ENCODE assay signal across 8 cellular contexts in the genomic region with DNA sequence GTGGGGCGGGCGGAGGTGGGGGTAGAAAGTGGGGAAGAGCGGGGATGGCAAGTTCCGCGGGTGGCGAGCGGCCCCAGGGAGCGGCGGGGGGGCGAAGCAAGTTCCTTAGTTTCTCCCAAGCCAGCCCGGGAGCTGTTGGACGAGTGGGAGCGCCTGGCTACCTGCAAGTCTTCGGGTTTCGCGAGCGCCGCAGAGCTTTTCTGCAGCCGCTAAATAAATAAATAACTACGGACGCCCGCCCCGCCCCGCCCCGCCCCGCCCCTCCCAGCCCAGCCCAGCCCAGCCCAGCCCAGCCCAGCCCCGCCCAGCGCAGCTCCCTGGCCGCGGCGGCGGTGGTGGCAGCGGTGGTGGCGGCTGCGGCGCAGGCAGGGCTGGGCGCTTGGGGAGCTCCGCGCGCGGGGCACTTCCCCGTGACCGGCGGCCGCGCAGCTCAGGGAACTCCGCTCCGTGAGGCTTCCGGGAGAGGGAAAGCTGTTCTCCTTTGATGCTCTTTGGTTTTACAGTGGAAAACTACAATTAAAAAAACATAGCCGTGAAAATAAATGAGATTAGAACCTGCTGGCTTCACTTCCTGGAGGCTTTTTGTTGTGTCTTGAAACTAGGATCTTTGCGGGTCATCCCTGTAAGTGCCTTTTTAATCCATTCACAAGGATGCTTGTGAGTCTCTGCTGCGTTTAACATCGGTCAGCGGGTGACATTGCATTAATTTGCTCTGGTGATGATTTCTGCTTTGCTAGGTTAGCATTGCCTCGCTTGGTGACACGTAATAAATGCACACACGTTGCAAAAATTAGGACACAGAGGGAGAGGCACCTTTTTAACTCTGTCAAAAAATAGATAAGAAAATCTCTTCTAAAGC. TPM values are rescaled to one million over a fixed set of nuclear protein-coding genes. Genes with fewer than 3 reads are reported as not detected.
A peak's percentile ranks its signal among the peaks of the same experiment; 100 is the strongest.
DNase-seq lines count a peak whose midpoint lies in the region; ATAC-seq and TF ChIP-seq lines count a peak whose summit lies in the region.

A gene (plus strand): TSS at position 438 of the 859 bp plus-strand sequence. CDS start 5,498 bp downstream, outside the sequence.

- TF ChIP-seq POLR2A in lower leg skin (IDR thresholded peaks at IDR 0.05): peak in 1 of 2 donors; percentile 10

- peak within 1 kb of the TSS; percentile 75 for H3K4me3 Mint-ChIP-seq in activated CD4-positive, alpha-beta T cell treated with anti-CD3 and anti-CD28 coated beads, Interleukin-2, amount 10 ng/mL, durations not matched to agents 7 days and 5 days

- H3K4me3 ChIP-seq in ectodermal cell (ENCODE audit: insufficient read depth, low read depth, low read length) (peak within 1 kb of the TSS; percentile 58), lower leg skin (ENCODE audit: low read depth, poor library complexity, severe bottlenecking) (peak within 1 kb of the TSS; percentile 27)

- 1% methylated on average over 49 to 57 of the region's 57 CpGs for WGBS in ectodermal cell, 2 experiments
- WGBS in lower leg skin, 2 donors: 0 to 1% methylated on average over 35 to 40 of the region's 57 CpGs

- H3K9me3 ChIP-seq in ectodermal cell (ENCODE audit: control insufficient read depth, low read length): no peaks in the 10 kb centered on the region

- peak; percentile 72 for ATAC-seq in HG02759 (IDR thresholded peaks at IDR 0.05; ENCODE audit: unreplicated experiment)

- peaks cover 24% of the 10 kb centered on the region for H3K4me1 Mint-ChIP-seq in activated CD4-positive, alpha-beta T cell treated with anti-CD3 and anti-CD28 coated beads, Interleukin-2, amount 10 ng/mL, durations not matched to agents 7 days and 5 days

- CTCF ChIA-PET in activated CD4-positive, alpha-beta T cell treated with anti-CD3 and anti-CD28 coated beads, Interleukin-2, amount 10 ng/mL, durations not matched to agents 7 days and 5 days (lab: Charles Lee): interaction anchor here (1.1 kb wide), 1 partner anchor 9 kb away, joined by 4 read pairs; no protein-coding TSS in a partner anchor

- intact Hi-C loops in lower leg skin (cut with DNase I; ENCODE audit: low total_unique reads): no loop called here

- peaks cover 4% of the 10 kb centered on the region for H3K27me3 Mint-ChIP-seq in activated CD4-positive, alpha-beta T cell treated with anti-CD3 and anti-CD28 coated beads, Interleukin-2, amount 10 ng/mL, durations not matched to agents 7 days and 5 days

- peak within 1 kb of the TSS; percentile 86 for H3K27ac ChIP-seq in ectodermal cell (ENCODE audit: insufficient read depth, low read depth, low read length, poor library complexity, severe bottlenecking)

- POLR2A ChIA-PET in activated CD4-positive, alpha-beta T cell treated with anti-CD3 and anti-CD28 coated beads, Interleukin-2, amount 10 ng/mL, durations not matched to agents 7 days and 5 days (lab: Charles Lee): interaction anchor here (1.0 kb wide), 1 partner anchor 43 kb away, joined by 3 read pairs; a partner anchor contains a TSS

- no peaks in the 10 kb centered on the region for H3K36me3 Mint-ChIP-seq in activated CD4-positive, alpha-beta T cell treated with anti-CD3 and anti-CD28 coated beads, Interleukin-2, amount 10 ng/mL, durations not matched to agents 7 days and 5 days (ENCODE audit: low read depth)

- H3K27me3 ChIP-seq in ectodermal cell (ENCODE audit: control insufficient read depth, insufficient read depth, low read length, poor library complexity, severe bottlenecking): peaks cover 19% of the 10 kb centered on the region

- peaks cover 8% of the 10 kb centered on the region for H3K4me1 ChIP-seq in ectodermal cell (ENCODE audit: control insufficient read depth, insufficient read depth, low read length)

- peak within 1 kb of the TSS; percentile 84 for H3K27ac Mint-ChIP-seq in activated CD4-positive, alpha-beta T cell treated with anti-CD3 and anti-CD28 coated beads, Interleukin-2, amount 10 ng/mL, durations not matched to agents 7 days and 5 days

- TF ChIP-seq CTCF in lower leg skin (IDR thresholded peaks at IDR 0.05): no peak

- peak; percentile 34 for DNase-seq in NCI-H2107 treated with DMSO at 0.1 percent for 48 hours (lab: John Stamatoyannopoulos, UW; ENCODE audit: unreplicated experiment)
- no peak for DNase-seq in NCI-H2107 (lab: John Stamatoyannopoulos, UW)
- peak; percentile 36 for DNase-seq in NCI-H2227 treated with DMSO at 0.1 percent for 48 hours (lab: John Stamatoyannopoulos, UW)
- peak; percentile 71 for DNase-seq in activated CD4-positive, alpha-beta T cell treated with anti-CD3 and anti-CD28 coated beads, Interleukin-2, amount 10 ng/mL, durations not matched to agents 7 days and 5 days
- peak; percentile 70 to 95 for DNase-seq in lower leg skin (ENCODE audit: low spot score in 2 of 2)
- DNase-seq in stimulated activated CD4-positive, alpha-beta T cell treated with anti-CD3 and anti-CD28 coated beads, Interleukin-4, amount 100 ng/mL, for 24 hours: peak; percentile 67

- no peaks in the 10 kb centered on the region for H3K36me3 ChIP-seq in ectodermal cell (ENCODE audit: control insufficient read depth, insufficient read depth, low read length)

- no peaks in the 10 kb centered on the region for H3K9me3 Mint-ChIP-seq in activated CD4-positive, alpha-beta T cell treated with anti-CD3 and anti-CD28 coated beads, Interleukin-2, amount 10 ng/mL, durations not matched to agents 7 days and 5 days

RNA-seq across cellular contexts. Expression of the gene that starts here (rescaled TPM):
- under 1 TPM in 1 of 2 experiments, not detected in 1; 0.17 TPM for total RNA-seq in activated CD4-positive, alpha-beta T cell treated with anti-CD3 and anti-CD28 coated beads, Interleukin-2, amount 10 ng/mL, durations not matched to agents 7 days and 5 days
- not detected for polyA plus RNA-seq in ectodermal cell (2013, experiment 1 of 4)
- not detected for polyA plus RNA-seq in ectodermal cell (2013, experiment 2 of 4)
- polyA plus RNA-seq in ectodermal cell (2013, experiment 3 of 4): not detected
- polyA plus RNA-seq in ectodermal cell (2013, experiment 4 of 4): not detected
- under 1 TPM in 2 of 4 donors, not detected in 2; 0.13 to 0.20 TPM for total RNA-seq in lower leg skin

Comparison
In these comparisons a context has a peak if more than half of its experiments do, and no peak if none do; other contexts are left out.
1. Peak in DNase-seq in activated CD4-positive, alpha-beta T cell treated with anti-CD3 and anti-CD28 coated beads, Interleukin-2, amount 10 ng/mL, durations not matched to agents 7 days and 5 days; RNA of the gene not detected or under 1 TPM.
2. Peak in DNase-seq and H3K4me3 ChIP-seq in lower leg skin; RNA of the gene not detected or under 1 TPM.